In the genomic region with DNA sequence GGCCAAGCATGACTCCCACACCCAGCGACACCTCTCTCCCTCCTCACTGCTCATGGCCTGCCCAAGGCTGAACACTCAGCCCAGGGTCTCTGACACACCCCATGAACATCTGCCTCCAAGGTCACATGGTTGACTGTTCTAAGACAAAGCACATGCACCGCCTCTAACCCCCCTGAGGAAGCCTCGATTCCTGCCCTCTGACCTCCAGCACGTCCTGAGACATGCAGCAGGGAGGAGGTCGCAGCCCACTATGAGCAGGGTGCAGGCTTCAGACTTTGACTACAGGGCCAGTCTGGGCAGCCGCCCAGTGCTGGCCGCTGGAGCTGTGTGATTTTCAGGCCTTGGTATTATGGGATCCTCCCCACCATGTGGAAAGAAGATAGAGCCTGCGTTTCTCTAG, we compare ENCODE assay signal across 12 cellular contexts. TPM values are rescaled to one million over a fixed set of nuclear protein-coding genes. Genes with fewer than 3 reads are reported as not detected.
A peak's percentile ranks its signal among the peaks of the same experiment; 100 is the strongest.
DNase-seq lines count a peak whose midpoint lies in the region; ATAC-seq and TF ChIP-seq lines count a peak whose summit lies in the region.
"Had no signal": no experiment of that assay in that cellular context is flagged by ENCODE, and none has a peak within 500 bp of the region (broad histone marks: within the 10 kb centered on the region; RNA-seq: fewer than 3 reads in every experiment).

No MANE protein-coding gene starts in this region.

- no peaks in the 10 kb centered on the region for H3K9me3 ChIP-seq in BLaER1
- H3K9me3 ChIP-seq: esophagus squamous epithelium had no signal

- H4K20me1 ChIP-seq in BLaER1, result 0 out of 2 replicates have a peak, but pooled peaks cover 16% of the 10 kb centered on the region

- H3K9me3 Mint-ChIP-seq in glutamatergic neuron (ENCODE audit: unreplicated experiment) (peaks cover 21% of the 10 kb centered on the region), progenitor cell of endocrine pancreas (ENCODE audit: low read depth) (no peaks in the 10 kb centered on the region)
- H3K9me3 Mint-ChIP-seq: natural killer cell treated with Interleukin-12 subunit alpha and Interleukin-12 subunit beta and Interleukin-15 and Interleukin-18, amount 100 ng/mL, for 72 hours; T-cell had no signal

- H3K4me1 ChIP-seq in BLaER1, result peaks cover 95% of the 10 kb centered on the region

- no peak for TF ChIP-seq CTCF in RWPE1 (conservative IDR thresholded peaks at IDR 0.05; ENCODE audit: low read depth)
- TF ChIP-seq CTCF in glutamatergic neuron (IDR thresholded peaks at IDR 0.05; ENCODE audit: partially characterized antibody, unreplicated experiment), result no peak
- no peak for TF ChIP-seq CTCF in progenitor cell of endocrine pancreas (IDR thresholded peaks at IDR 0.05; ENCODE audit: unreplicated experiment)

- POLR2A ChIA-PET in RWPE1 (lab: Yijun Ruan, JAX; ENCODE audit: low non-redundant PET), result no interaction called here

- CTCF ChIA-PET in RWPE1 (lab: Yijun Ruan, JAX), result no interaction called here

- H3K27me3 Mint-ChIP-seq in glutamatergic neuron (ENCODE audit: unreplicated experiment), result peaks cover 16% of the 10 kb centered on the region
- no peaks in the 10 kb centered on the region for H3K27me3 Mint-ChIP-seq in progenitor cell of endocrine pancreas
- H3K27me3 Mint-ChIP-seq: natural killer cell treated with Interleukin-12 subunit alpha and Interleukin-12 subunit beta and Interleukin-15 and Interleukin-18, amount 100 ng/mL, for 72 hours; T-cell had no signal

- peaks cover 45% of the 10 kb centered on the region for H3K4me1 Mint-ChIP-seq in glutamatergic neuron (ENCODE audit: low read depth, unreplicated experiment)
- no peaks in the 10 kb centered on the region for H3K4me1 Mint-ChIP-seq in progenitor cell of endocrine pancreas (ENCODE audit: low read depth)
- H3K4me1 Mint-ChIP-seq: T-cell had no signal

- H3K27ac ChIP-seq in BLaER1, result peak overlapping the region; percentile 91
- peak overlapping the region; percentile 3; the same call in 1 of the 2 replicates for H3K27ac ChIP-seq in RWPE1

- peak overlapping the region; percentile 55 for H3K4me3 ChIP-seq in BLaER1
- H3K4me3 ChIP-seq: esophagus squamous epithelium had no signal

- peak overlapping the region; percentile 72 for H3K9ac ChIP-seq in BLaER1

- H3K36me3 ChIP-seq in BLaER1, result peaks cover 80% of the 10 kb centered on the region

- H3K27ac Mint-ChIP-seq in glutamatergic neuron (ENCODE audit: unreplicated experiment) (peak overlapping the region; percentile 98), progenitor cell of endocrine pancreas (peak overlapping the region; percentile 64)
- H3K27ac Mint-ChIP-seq: natural killer cell treated with Interleukin-12 subunit alpha and Interleukin-12 subunit beta and Interleukin-15 and Interleukin-18, amount 100 ng/mL, for 72 hours; T-cell had no signal

- H3K27me3 ChIP-seq in BLaER1, result no peaks in the 10 kb centered on the region
- H3K27me3 ChIP-seq: esophagus squamous epithelium had no signal

- H3K36me3 Mint-ChIP-seq in glutamatergic neuron (ENCODE audit: unreplicated experiment), result no peaks in the 10 kb centered on the region
- H3K36me3 Mint-ChIP-seq in progenitor cell of endocrine pancreas (ENCODE audit: insufficient read depth), result peaks cover 16% of the 10 kb centered on the region
- H3K36me3 Mint-ChIP-seq: natural killer cell treated with Interleukin-12 subunit alpha and Interleukin-12 subunit beta and Interleukin-15 and Interleukin-18, amount 100 ng/mL, for 72 hours had no signal

- H3K4me3 Mint-ChIP-seq in glutamatergic neuron (ENCODE audit: unreplicated experiment) (peak overlapping the region; percentile 82), progenitor cell of endocrine pancreas (ENCODE audit: low read depth) (no peak overlapping the region)
- H3K4me3 Mint-ChIP-seq: natural killer cell treated with Interleukin-12 subunit alpha and Interleukin-12 subunit beta and Interleukin-15 and Interleukin-18, amount 100 ng/mL, for 72 hours; T-cell had no signal

- ATAC-seq in GM21360 (IDR thresholded peaks at IDR 0.05; ENCODE audit: unreplicated experiment) (no peak), GM18519 (IDR thresholded peaks at IDR 0.05; ENCODE audit: low FRiP score, unreplicated experiment) (no peak)
- ATAC-seq: natural killer cell treated with Interleukin-12 subunit alpha and Interleukin-12 subunit beta and Interleukin-15 and Interleukin-18, amount 100 ng/mL, for 72 hours; T-cell had no signal

- no peak for DNase-seq in RWPE1 (ENCODE audit: low spot score)
- peak; percentile 65 for DNase-seq in glutamatergic neuron
- DNase-seq in progenitor cell of endocrine pancreas (ENCODE audit: low spot score, unreplicated experiment), result no peak
- no peak for DNase-seq in 8988T
- no peak for DNase-seq in NCI-H187 (lab: John Stamatoyannopoulos, UW)
- DNase-seq: activated CD4-positive, alpha-beta T cell treated with anti-CD3 and anti-CD28 coated beads for 4 hours; esophagus squamous epithelium had no signal

- H3K4me2 ChIP-seq in BLaER1, result peak overlapping the region; percentile 96

RNA-seq across cellular contexts. Expression of a gene that starts 46.2 kb away (rescaled TPM):
- 63.3 TPM for total RNA-seq in glutamatergic neuron (ENCODE audit: unreplicated experiment)
- 222 and 242 TPM in 2 replicates for total RNA-seq in progenitor cell of endocrine pancreas
